8 cellular contexts compared by ENCODE assay signal in the genomic region with DNA sequence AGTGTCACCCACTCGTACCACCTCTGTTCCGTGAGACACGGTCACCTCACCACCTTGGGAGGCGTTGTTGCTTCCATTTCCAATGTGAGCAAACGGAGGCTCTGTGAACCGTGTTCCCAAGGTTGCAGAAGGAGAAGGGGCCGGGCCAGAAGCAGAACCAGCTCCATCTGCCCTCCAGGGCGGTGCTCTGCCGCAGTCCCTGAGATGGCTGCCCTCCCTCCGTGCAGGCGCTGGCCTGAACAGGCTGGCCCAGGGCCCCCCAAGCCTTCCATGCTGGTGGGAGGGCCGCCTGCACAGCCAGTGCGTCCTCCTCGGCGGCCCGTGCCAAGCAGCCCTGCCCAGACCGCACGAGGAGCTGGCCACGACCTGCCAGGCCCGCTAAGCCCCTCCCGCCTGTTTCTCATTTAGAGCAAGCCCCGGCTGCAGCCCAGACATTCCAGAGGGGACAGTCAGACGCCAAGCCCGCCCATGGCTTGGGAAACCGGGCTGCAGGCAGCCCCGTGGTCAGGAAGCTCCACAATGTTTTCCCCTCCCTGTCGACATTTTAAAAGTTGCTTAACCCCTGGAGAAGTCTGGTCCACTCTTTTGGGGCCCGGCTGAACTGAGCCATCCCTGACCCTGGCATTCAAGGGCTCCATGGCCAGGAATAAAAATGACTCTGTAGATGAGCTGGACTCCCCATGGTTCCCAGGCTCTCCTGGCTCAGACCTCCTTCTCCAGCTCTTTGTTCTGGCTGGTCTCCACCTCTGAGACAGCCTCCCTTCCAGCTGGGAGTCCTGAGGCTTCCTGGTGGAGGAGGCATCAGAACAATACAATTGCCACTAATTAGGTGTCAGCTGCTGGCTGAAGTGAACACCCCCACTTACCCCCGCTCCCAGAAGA.
A peak's percentile ranks its signal among the peaks of the same experiment; 100 is the strongest.
DNase-seq lines count a peak whose midpoint lies in the region; ATAC-seq lines count a peak whose summit lies in the region.

No MANE protein-coding gene starts in this region.

- no peak overlapping the region for H3K27ac Mint-ChIP-seq in stimulated activated naive B cell treated with anti-CD40 and anti-IgM and Interleukin-4, amounts not matched to agents 10 μg/mL and 1 μg/mL and 100 μg/mL, for 72 hours
- no peak overlapping the region for H3K27ac Mint-ChIP-seq in stimulated activated memory B cell treated with anti-CD40 and anti-IgM and Interleukin-4, amounts not matched to agents 10 μg/mL and 1 μg/mL and 100 μg/mL, for 72 hours

- H3K9me3 Mint-ChIP-seq in stimulated activated naive B cell treated with anti-CD40 and anti-IgM and Interleukin-4, amounts not matched to agents 10 μg/mL and 1 μg/mL and 100 μg/mL, for 72 hours = peaks cover 9 to 11% of the 10 kb centered on the region in 2 donors
- peaks cover 10% of the 10 kb centered on the region for H3K9me3 Mint-ChIP-seq in stimulated activated memory B cell treated with anti-CD40 and anti-IgM and Interleukin-4, amounts not matched to agents 10 μg/mL and 1 μg/mL and 100 μg/mL, for 72 hours

- H3K27me3 ChIP-seq in layer of hippocampus (ENCODE audit: control insufficient read depth, insufficient read depth, low read length) = peaks cover 3% of the 10 kb centered on the region

- DNase-seq in HS-5 (ENCODE audit: low read depth) (peak; percentile 44), caudate nucleus (lab: John Stamatoyannopoulos, UW) (peak in 21 of 61 donors; percentile 11 to 71 (median 28))
- no peak for DNase-seq in stimulated activated naive B cell treated with anti-CD40 and anti-IgM and Interleukin-4, amounts not matched to agents 10 μg/mL and 1 μg/mL and 100 μg/mL, for 72 hours

- H3K27ac ChIP-seq in caudate nucleus (ENCODE audit: low read depth, low read length) (peak overlapping the region; percentile 52), layer of hippocampus (ENCODE audit: low read depth, low read length) (peak overlapping the region; percentile 68), temporal lobe (ENCODE audit: low read depth, low read length) (peak overlapping the region; percentile 9)

- ATAC-seq in GM18511 (IDR thresholded peaks at IDR 0.05; ENCODE audit: unreplicated experiment) (no peak), HG03095 (IDR thresholded peaks at IDR 0.05; ENCODE audit: unreplicated experiment) (no peak)
- no peak for ATAC-seq in stimulated activated naive B cell treated with anti-CD40 and anti-IgM and Interleukin-4, amounts not matched to agents 10 μg/mL and 1 μg/mL and 100 μg/mL, for 72 hours (replicated peaks)
- ATAC-seq in stimulated activated memory B cell treated with anti-CD40 and anti-IgM and Interleukin-4, amounts not matched to agents 10 μg/mL and 1 μg/mL and 100 μg/mL, for 72 hours = no peak

- H3K4me3 Mint-ChIP-seq in stimulated activated naive B cell treated with anti-CD40 and anti-IgM and Interleukin-4, amounts not matched to agents 10 μg/mL and 1 μg/mL and 100 μg/mL, for 72 hours = no peak overlapping the region
- H3K4me3 Mint-ChIP-seq in stimulated activated memory B cell treated with anti-CD40 and anti-IgM and Interleukin-4, amounts not matched to agents 10 μg/mL and 1 μg/mL and 100 μg/mL, for 72 hours = no peak overlapping the region

- H3K36me3 Mint-ChIP-seq in stimulated activated naive B cell treated with anti-CD40 and anti-IgM and Interleukin-4, amounts not matched to agents 10 μg/mL and 1 μg/mL and 100 μg/mL, for 72 hours = peaks cover 0 to 3% of the 10 kb centered on the region in 2 donors
- no peaks in the 10 kb centered on the region for H3K36me3 Mint-ChIP-seq in stimulated activated memory B cell treated with anti-CD40 and anti-IgM and Interleukin-4, amounts not matched to agents 10 μg/mL and 1 μg/mL and 100 μg/mL, for 72 hours

- H3K4me1 Mint-ChIP-seq in stimulated activated naive B cell treated with anti-CD40 and anti-IgM and Interleukin-4, amounts not matched to agents 10 μg/mL and 1 μg/mL and 100 μg/mL, for 72 hours = no peaks in the 10 kb centered on the region
- H3K4me1 Mint-ChIP-seq in stimulated activated memory B cell treated with anti-CD40 and anti-IgM and Interleukin-4, amounts not matched to agents 10 μg/mL and 1 μg/mL and 100 μg/mL, for 72 hours = no peaks in the 10 kb centered on the region

- H3K27me3 Mint-ChIP-seq in stimulated activated naive B cell treated with anti-CD40 and anti-IgM and Interleukin-4, amounts not matched to agents 10 μg/mL and 1 μg/mL and 100 μg/mL, for 72 hours = peaks cover 3 to 11% of the 10 kb centered on the region in 2 donors
- no peaks in the 10 kb centered on the region for H3K27me3 Mint-ChIP-seq in stimulated activated memory B cell treated with anti-CD40 and anti-IgM and Interleukin-4, amounts not matched to agents 10 μg/mL and 1 μg/mL and 100 μg/mL, for 72 hours

Comparison
In these comparisons a context has a peak if more than half of its experiments do, and no peak if none do; other contexts are left out.
1. H3K27ac ChIP-seq: peak in every context shown above with its lines; median percentile 68 in layer of hippocampus; 52 in caudate nucleus; 9 in temporal lobe.